In the genomic region with DNA sequence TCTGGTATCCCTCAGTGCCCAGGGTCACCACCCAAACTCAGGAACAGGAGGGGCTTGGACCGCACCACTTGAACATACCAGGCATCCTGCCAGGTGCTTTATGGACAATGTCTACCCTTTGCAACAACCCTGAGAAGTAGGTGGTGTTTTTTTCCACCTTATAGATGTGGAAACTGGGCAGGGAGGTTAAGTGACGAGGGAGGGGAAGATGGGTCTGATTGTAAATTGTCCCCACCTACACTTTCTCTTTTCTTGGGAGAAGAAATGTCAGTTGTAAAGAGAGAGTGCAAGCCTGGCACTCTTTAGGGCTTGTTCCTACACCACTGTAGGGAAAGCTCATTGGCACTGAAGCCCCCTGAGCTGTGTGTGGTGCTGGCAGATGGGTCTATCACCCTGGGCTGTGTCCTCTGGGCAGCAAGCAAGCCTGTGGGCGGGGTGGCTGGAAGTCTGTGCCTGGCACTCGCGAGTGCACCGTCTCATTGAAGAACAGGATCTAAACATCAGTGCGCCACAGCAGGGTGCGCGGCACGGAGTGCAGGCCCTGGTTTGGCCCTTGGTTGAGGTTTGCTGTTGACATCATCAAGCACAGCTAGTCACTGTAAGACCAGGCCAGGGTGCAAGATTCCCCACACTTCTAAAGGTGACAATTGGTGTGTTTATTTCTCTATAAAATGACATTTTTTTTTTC, we compare ENCODE assay signal across 14 cellular contexts. TPM values are rescaled to one million over a fixed set of nuclear protein-coding genes. Genes with fewer than 3 reads are reported as not detected.
DNase-seq lines count a peak whose midpoint lies in the region; ATAC-seq and TF ChIP-seq lines count a peak whose summit lies in the region.
"Had no signal": no experiment of that assay in that cellular context is flagged by ENCODE, and none has a peak within 500 bp of the region (broad histone marks: within the 10 kb centered on the region; RNA-seq: fewer than 3 reads in every experiment).

No MANE protein-coding gene starts in this region.

- H3K27ac ChIP-seq in RWPE1 (no peak overlapping the region), uterus (no peak overlapping the region)
- H3K27ac ChIP-seq: hepatocyte had no signal

- DNase-seq in activated naive CD4-positive, alpha-beta T cell treated with anti-CD3 and anti-CD28 coated beads, Interleukin-2, amount 10 ng/mL, durations not matched to agents 7 days and 5 days: no peak
- DNase-seq in activated CD4-positive, alpha-beta T cell treated with anti-CD3 and anti-CD28 coated beads for 4 hours: peak; percentile 34 to 35
- DNase-seq in endothelial cell (ENCODE audit: low spot score) (no peak), RWPE1 (ENCODE audit: low spot score) (no peak), uterus (no peak)
- DNase-seq in stimulated activated naive CD8-positive, alpha-beta T cell treated with anti-CD3 and anti-CD28 coated beads, Interleukin-15, amount 100 ng/mL, for 72 hours: no peak
- DNase-seq: activated gamma-delta T cell treated with Interleukin-2 at 50 U/mL for 16 hours, NCI-H1694 treated with DMSO at 0.1 percent for 48 hours, NCI-H748 treated with DMSO at 0.1 percent for 48 hours had no signal

- ATAC-seq in stimulated activated naive CD8-positive, alpha-beta T cell treated with anti-CD3 and anti-CD28 coated beads, Interleukin-15, amount 100 ng/mL, for 72 hours: peak; percentile 65
- ATAC-seq in HG03097 (IDR thresholded peaks at IDR 0.05; ENCODE audit: low FRiP score, unreplicated experiment): no peak
- ATAC-seq: K562 had no signal

- POLR2A ChIA-PET in RWPE1 (lab: Yijun Ruan, JAX; ENCODE audit: low non-redundant PET): no interaction called here

- no peaks in the 10 kb centered on the region for H3K27me3 Mint-ChIP-seq in activated naive CD4-positive, alpha-beta T cell treated with anti-CD3 and anti-CD28 coated beads, Interleukin-2, amount 50 U/mL, for 24 hours
- H3K27me3 Mint-ChIP-seq in activated naive CD4-positive, alpha-beta T cell treated with anti-CD3 and anti-CD28 coated beads, Interleukin-2, amount 10 ng/mL, durations not matched to agents 7 days and 5 days: no peaks in the 10 kb centered on the region
- peaks cover 10% of the 10 kb centered on the region for H3K27me3 Mint-ChIP-seq in endothelial cell (ENCODE audit: unreplicated experiment)
- no peaks in the 10 kb centered on the region for H3K27me3 Mint-ChIP-seq in stimulated activated naive CD8-positive, alpha-beta T cell treated with anti-CD3 and anti-CD28 coated beads, Interleukin-15, amount 100 ng/mL, for 72 hours

- H3K27me3 ChIP-seq in uterus: no peaks in the 10 kb centered on the region
- H3K27me3 ChIP-seq: hepatocyte had no signal

- H3K4me1 ChIP-seq in uterus: no peaks in the 10 kb centered on the region

- TF ChIP-seq POLR2A in uterus (IDR thresholded peaks at IDR 0.05): no peak

- peak overlapping the region; percentile 37 for H3K4me3 Mint-ChIP-seq in activated naive CD4-positive, alpha-beta T cell treated with anti-CD3 and anti-CD28 coated beads, Interleukin-2, amount 50 U/mL, for 24 hours
- no peak overlapping the region for H3K4me3 Mint-ChIP-seq in activated naive CD4-positive, alpha-beta T cell treated with anti-CD3 and anti-CD28 coated beads, Interleukin-2, amount 10 ng/mL, durations not matched to agents 7 days and 5 days
- H3K4me3 Mint-ChIP-seq in endothelial cell (ENCODE audit: unreplicated experiment): no peak overlapping the region
- H3K4me3 Mint-ChIP-seq in stimulated activated naive CD8-positive, alpha-beta T cell treated with anti-CD3 and anti-CD28 coated beads, Interleukin-15, amount 100 ng/mL, for 72 hours: peak overlapping the region; percentile 50 to 55
- H3K4me3 Mint-ChIP-seq: neural crest cell had no signal

- H3K4me3 ChIP-seq in uterus: no peak overlapping the region
- H3K4me3 ChIP-seq: hepatocyte, K562 had no signal

- TF ChIP-seq CTCF in endothelial cell (IDR thresholded peaks at IDR 0.05; ENCODE audit: unreplicated experiment): no peak
- TF ChIP-seq CTCF in RWPE1 (conservative IDR thresholded peaks at IDR 0.05; ENCODE audit: low read depth): no peak
- no peak for TF ChIP-seq CTCF in uterus (IDR thresholded peaks at IDR 0.05)

- CTCF ChIA-PET in activated naive CD4-positive, alpha-beta T cell treated with anti-CD3 and anti-CD28 coated beads, Interleukin-2, amount 10 ng/mL, durations not matched to agents 7 days and 5 days (lab: Charles Lee): interaction anchor here (0.7 kb wide), 1 partner anchor 43 kb away, joined by 3 read pairs; no protein-coding TSS in a partner anchor
- CTCF ChIA-PET in RWPE1 (lab: Yijun Ruan, JAX): no interaction called here

- H3K4me1 Mint-ChIP-seq in activated naive CD4-positive, alpha-beta T cell treated with anti-CD3 and anti-CD28 coated beads, Interleukin-2, amount 50 U/mL, for 24 hours: peaks cover 29% of the 10 kb centered on the region
- peaks cover 25% of the 10 kb centered on the region for H3K4me1 Mint-ChIP-seq in activated naive CD4-positive, alpha-beta T cell treated with anti-CD3 and anti-CD28 coated beads, Interleukin-2, amount 10 ng/mL, durations not matched to agents 7 days and 5 days
- H3K4me1 Mint-ChIP-seq in endothelial cell (ENCODE audit: unreplicated experiment): peaks cover 30% of the 10 kb centered on the region
- peaks cover 50% of the 10 kb centered on the region for H3K4me1 Mint-ChIP-seq in stimulated activated naive CD8-positive, alpha-beta T cell treated with anti-CD3 and anti-CD28 coated beads, Interleukin-15, amount 100 ng/mL, for 72 hours

- intact Hi-C loops in uterus (cut with DNase I; ENCODE audit: low total_unique reads): no loop called here

- H3K36me3 ChIP-seq in uterus: no peaks in the 10 kb centered on the region

- no peaks in the 10 kb centered on the region for H3K9me3 ChIP-seq in uterus

- peaks cover 15% of the 10 kb centered on the region for H3K36me3 Mint-ChIP-seq in activated naive CD4-positive, alpha-beta T cell treated with anti-CD3 and anti-CD28 coated beads, Interleukin-2, amount 50 U/mL, for 24 hours
- peaks cover 20% of the 10 kb centered on the region for H3K36me3 Mint-ChIP-seq in activated naive CD4-positive, alpha-beta T cell treated with anti-CD3 and anti-CD28 coated beads, Interleukin-2, amount 10 ng/mL, durations not matched to agents 7 days and 5 days
- H3K36me3 Mint-ChIP-seq in endothelial cell (ENCODE audit: low read depth, unreplicated experiment): peaks cover 13% of the 10 kb centered on the region

- peaks cover 13% of the 10 kb centered on the region for H3K9me3 Mint-ChIP-seq in activated naive CD4-positive, alpha-beta T cell treated with anti-CD3 and anti-CD28 coated beads, Interleukin-2, amount 50 U/mL, for 24 hours
- H3K9me3 Mint-ChIP-seq in activated naive CD4-positive, alpha-beta T cell treated with anti-CD3 and anti-CD28 coated beads, Interleukin-2, amount 10 ng/mL, durations not matched to agents 7 days and 5 days: peaks cover 26% of the 10 kb centered on the region
- peaks cover 7% of the 10 kb centered on the region for H3K9me3 Mint-ChIP-seq in endothelial cell (ENCODE audit: unreplicated experiment)
- peaks cover 14 to 30% of the 10 kb centered on the region in 2 donors for H3K9me3 Mint-ChIP-seq in stimulated activated naive CD8-positive, alpha-beta T cell treated with anti-CD3 and anti-CD28 coated beads, Interleukin-15, amount 100 ng/mL, for 72 hours

- peak overlapping the region; percentile 9 for H3K27ac Mint-ChIP-seq in activated naive CD4-positive, alpha-beta T cell treated with anti-CD3 and anti-CD28 coated beads, Interleukin-2, amount 50 U/mL, for 24 hours
- H3K27ac Mint-ChIP-seq in activated naive CD4-positive, alpha-beta T cell treated with anti-CD3 and anti-CD28 coated beads, Interleukin-2, amount 10 ng/mL, durations not matched to agents 7 days and 5 days: no peak overlapping the region
- peak overlapping the region; percentile 27 for H3K27ac Mint-ChIP-seq in endothelial cell (ENCODE audit: unreplicated experiment)
- peak overlapping the region; percentile 45 to 77 for H3K27ac Mint-ChIP-seq in stimulated activated naive CD8-positive, alpha-beta T cell treated with anti-CD3 and anti-CD28 coated beads, Interleukin-15, amount 100 ng/mL, for 72 hours

RNA-seq across cellular contexts. Expression of gene NOD2, which starts 15.1 kb away (rescaled TPM):
- total RNA-seq in endothelial cell (ENCODE audit: unreplicated experiment): 0.51 TPM
- total RNA-seq in uterus: 1 to 10 TPM in 3 of 4 donors, not detected in 1; 1.5 to 5.6 (median 1.9) TPM

RNA-seq across cellular contexts. Expression of gene SNX20, which starts 27.4 kb away (rescaled TPM):
- total RNA-seq in endothelial cell (ENCODE audit: unreplicated experiment) (not detected), uterus (1 to 10 TPM in 3 of 4 donors, under 1 TPM in 1; 0.76 to 7.7 (median 4.4) TPM)
- total RNA-seq: hepatocyte, neural crest cell had no signal

RNA-seq across cellular contexts. Expression of gene CYLD, which starts 33.4 kb away (rescaled TPM):
- total RNA-seq in endothelial cell (ENCODE audit: unreplicated experiment) (30.7 TPM), uterus (10 to 100 TPM; 17.6 to 65.8 (median 45.1) TPM)

Comparison
In these comparisons a context has a peak if more than half of its experiments do, and no peak if none do; other contexts are left out.
1. H3K4me3 Mint-ChIP-seq: peak in activated naive CD4-positive, alpha-beta T cell treated with anti-CD3 and anti-CD28 coated beads, Interleukin-2, amount 50 U/mL, for 24 hours (single experiment) and stimulated activated naive CD8-positive, alpha-beta T cell treated with anti-CD3 and anti-CD28 coated beads, Interleukin-15, amount 100 ng/mL, for 72 hours (2 of 2); none in activated naive CD4-positive, alpha-beta T cell treated with anti-CD3 and anti-CD28 coated beads, Interleukin-2, amount 10 ng/mL, durations not matched to agents 7 days and 5 days (single experiment) and endothelial cell (single experiment).
2. DNase-seq: peak in activated CD4-positive, alpha-beta T cell treated with anti-CD3 and anti-CD28 coated beads for 4 hours (2 of 2); none in activated naive CD4-positive, alpha-beta T cell treated with anti-CD3 and anti-CD28 coated beads, Interleukin-2, amount 10 ng/mL, durations not matched to agents 7 days and 5 days (single experiment), endothelial cell (single experiment), stimulated activated naive CD8-positive, alpha-beta T cell treated with anti-CD3 and anti-CD28 coated beads, Interleukin-15, amount 100 ng/mL, for 72 hours (0 of 2), RWPE1 (single experiment) and uterus (0 of 2).